ENCODE assay signal across 8 cellular contexts in the genomic region with DNA sequence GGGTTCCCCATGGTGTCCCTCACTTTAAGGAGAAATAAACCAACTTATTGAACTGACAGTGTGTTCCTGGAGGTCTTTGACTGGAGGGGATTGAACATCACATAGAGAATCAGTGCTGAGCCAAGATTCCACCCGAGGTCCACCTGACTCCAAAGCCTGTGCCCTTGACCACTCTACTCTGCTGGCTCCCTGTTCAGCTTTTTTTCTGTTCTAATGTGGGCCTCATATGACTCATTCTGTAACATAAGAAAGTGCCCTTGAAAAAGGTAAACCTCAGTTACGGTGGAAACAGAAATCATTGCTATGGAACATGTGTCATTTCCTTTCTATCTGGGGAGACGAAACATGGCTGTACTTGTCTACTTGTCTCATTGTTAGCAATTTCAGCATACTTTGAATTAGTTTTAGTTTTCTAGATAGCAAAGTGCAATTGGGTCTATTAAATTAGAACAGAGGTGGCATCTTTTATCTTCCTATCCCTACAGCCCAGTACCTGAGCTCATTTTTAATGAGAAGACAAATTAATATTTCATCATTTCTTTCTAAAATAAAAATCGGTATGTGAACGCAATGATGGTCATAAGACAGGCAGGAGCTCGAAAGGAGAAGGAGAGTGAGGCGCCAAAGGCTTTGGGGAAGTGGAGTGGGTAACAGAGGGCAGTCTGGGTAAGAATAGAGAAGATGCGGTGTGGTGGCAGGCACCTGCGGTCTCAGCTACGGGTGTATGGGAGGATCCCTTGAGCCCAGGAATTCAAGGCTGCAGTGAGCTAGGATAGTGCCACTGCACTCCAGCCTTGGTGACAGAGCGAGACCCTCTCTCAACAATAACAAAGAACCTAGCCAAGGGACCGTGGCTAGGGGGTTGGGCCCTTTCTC. TPM values are rescaled to one million over a fixed set of nuclear protein-coding genes. Genes with fewer than 3 reads are reported as not detected.
DNase-seq lines count a peak whose midpoint lies in the region; ATAC-seq and TF ChIP-seq lines count a peak whose summit lies in the region.

No MANE protein-coding gene starts in this region.

- no peak for TF ChIP-seq CTCF in GM20000 (IDR thresholded peaks at IDR 0.05; ENCODE audit: extremely low read depth, missing control alignments)

- ATAC-seq in HG03442 (IDR thresholded peaks at IDR 0.05; ENCODE audit: unreplicated experiment) (peak; percentile 65), sciatic nerve (no peak)

- CTCF ChIA-PET in activated CD4-positive, alpha-beta memory T cell treated with anti-CD3 and anti-CD28 coated beads, Interleukin-2, amount 10 ng/mL, durations not matched to agents 7 days and 5 days (lab: Charles Lee), result interaction anchor here (0.6 to 1.3 kb wide), 3 partner anchors 89 to 369 kb away, joined by 3 read pairs; a partner anchor contains a TSS

- H3K4me1 Mint-ChIP-seq in activated CD4-positive, alpha-beta memory T cell treated with anti-CD3 and anti-CD28 coated beads, Interleukin-2, amount 10 ng/mL, durations not matched to agents 7 days and 5 days, result peaks cover 25% of the 10 kb centered on the region

- DNase-seq in Daoy (ENCODE audit: low read depth) (peak; percentile 90), GM20000 (ENCODE audit: low spot score) (peak; percentile 84), inferior parietal cortex (ENCODE audit: extremely low spot score) (peak; percentile 5), sciatic nerve (ENCODE audit: low spot score) (no peak), SHP77 (lab: John Stamatoyannopoulos, UW) (no peak), RPMI8226 (no peak)
- DNase-seq in activated CD4-positive, alpha-beta memory T cell treated with anti-CD3 and anti-CD28 coated beads, Interleukin-2, amount 10 ng/mL, durations not matched to agents 7 days and 5 days, result no peak

- no peaks in the 10 kb centered on the region for H3K36me3 Mint-ChIP-seq in activated CD4-positive, alpha-beta memory T cell treated with anti-CD3 and anti-CD28 coated beads, Interleukin-2, amount 10 ng/mL, durations not matched to agents 7 days and 5 days (ENCODE audit: low read depth)

- POLR2A ChIA-PET in activated CD4-positive, alpha-beta memory T cell treated with anti-CD3 and anti-CD28 coated beads, Interleukin-2, amount 10 ng/mL, durations not matched to agents 7 days and 5 days (lab: Charles Lee), result interaction anchor here (1.2 to 1.9 kb wide), 4 partner anchors 14 to 369 kb away, joined by 4 to 10 read pairs (median 4); a partner anchor contains a TSS

- intact Hi-C loops in sciatic nerve (cut with DNase I), result no loop called here

- peak overlapping the region; percentile 74 for H3K4me3 Mint-ChIP-seq in activated CD4-positive, alpha-beta memory T cell treated with anti-CD3 and anti-CD28 coated beads, Interleukin-2, amount 10 ng/mL, durations not matched to agents 7 days and 5 days

- H3K9me3 Mint-ChIP-seq in activated CD4-positive, alpha-beta memory T cell treated with anti-CD3 and anti-CD28 coated beads, Interleukin-2, amount 10 ng/mL, durations not matched to agents 7 days and 5 days, result no peaks in the 10 kb centered on the region

- H3K27ac Mint-ChIP-seq in activated CD4-positive, alpha-beta memory T cell treated with anti-CD3 and anti-CD28 coated beads, Interleukin-2, amount 10 ng/mL, durations not matched to agents 7 days and 5 days, result peak overlapping the region; percentile 25

- peaks cover 61% of the 10 kb centered on the region for H3K27me3 Mint-ChIP-seq in activated CD4-positive, alpha-beta memory T cell treated with anti-CD3 and anti-CD28 coated beads, Interleukin-2, amount 10 ng/mL, durations not matched to agents 7 days and 5 days

RNA-seq across cellular contexts. Expression of a gene that starts 1.5 kb away (rescaled TPM):
- total RNA-seq in Daoy (2014; rRNA removed; shearing (Covaris generic)), result 28.3 and 46.0 TPM in 2 replicates
- 1 to 10 TPM; 1.7 to 1.8 TPM for total RNA-seq in activated CD4-positive, alpha-beta memory T cell treated with anti-CD3 and anti-CD28 coated beads, Interleukin-2, amount 10 ng/mL, durations not matched to agents 7 days and 5 days
- total RNA-seq in sciatic nerve, result 8.8 TPM

Comparison
In these comparisons a context has a peak if more than half of its experiments do, and no peak if none do; other contexts are left out.
1. DNase-seq: peak in Daoy (single experiment), GM20000 (single experiment) and inferior parietal cortex (single experiment); none in activated CD4-positive, alpha-beta memory T cell treated with anti-CD3 and anti-CD28 coated beads, Interleukin-2, amount 10 ng/mL, durations not matched to agents 7 days and 5 days (single experiment), sciatic nerve (single experiment), SHP77 (0 of 2) and RPMI8226 (single experiment).